ENCODE assay signal across 20 cellular contexts in the genomic region with DNA sequence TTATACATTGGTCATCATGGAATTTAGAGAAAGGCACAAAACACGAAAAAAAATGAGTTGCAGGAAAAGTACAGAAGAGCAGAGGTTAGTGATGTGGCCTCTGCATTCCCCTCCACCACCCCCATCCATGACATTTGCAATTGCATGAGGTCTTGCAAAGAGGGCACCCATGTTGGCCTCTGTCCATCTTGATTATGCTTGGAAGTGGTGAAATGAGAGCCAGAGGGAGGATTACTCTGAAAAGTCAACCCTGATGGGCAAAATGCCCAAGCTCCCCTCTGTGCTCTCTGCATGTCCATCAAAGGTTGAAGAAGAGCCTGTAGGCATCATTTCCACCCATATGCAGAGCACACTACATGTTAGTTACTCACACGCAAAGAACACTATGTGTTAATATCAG.
DNase-seq lines count a peak whose midpoint lies in the region; ATAC-seq and TF ChIP-seq lines count a peak whose summit lies in the region.
"Had no signal": no experiment of that assay in that cellular context is flagged by ENCODE, and none has a peak within 500 bp of the region (broad histone marks: within the 10 kb centered on the region; RNA-seq: fewer than 3 reads in every experiment).

No MANE protein-coding gene starts in this region.

- POLR2A ChIA-PET in activated CD4-positive, alpha-beta memory T cell treated with anti-CD3 and anti-CD28 coated beads, Interleukin-2, amount 10 ng/mL, durations not matched to agents 7 days and 5 days (lab: Charles Lee), result no interaction called here

- no peak for ATAC-seq in GM18519 (IDR thresholded peaks at IDR 0.05; ENCODE audit: low FRiP score, unreplicated experiment)

- H3K36me3 Mint-ChIP-seq in osteocyte (ENCODE audit: unreplicated experiment), result no peaks in the 10 kb centered on the region
- H3K36me3 Mint-ChIP-seq in activated CD4-positive, alpha-beta memory T cell treated with anti-CD3 and anti-CD28 coated beads, Interleukin-2, amount 10 ng/mL, durations not matched to agents 7 days and 5 days (ENCODE audit: low read depth), result no peaks in the 10 kb centered on the region
- H3K36me3 Mint-ChIP-seq: CD4-positive, CD25-positive, alpha-beta regulatory T cell; CD8-positive, alpha-beta memory T cell had no signal

- peak; percentile 33 for DNase-seq in NCI-H1092 treated with DMSO at 0.1 percent for 48 hours (lab: John Stamatoyannopoulos, UW)
- DNase-seq in RPMI7951 (ENCODE audit: low read depth), result peak; percentile 6
- peak; percentile 12 for DNase-seq in brain pericyte (ENCODE audit: low read depth, low spot score)
- DNase-seq in osteocyte (ENCODE audit: extremely low spot score, unreplicated experiment), result peak; percentile 89
- no peak for DNase-seq in activated CD4-positive, alpha-beta memory T cell treated with anti-CD3 and anti-CD28 coated beads, Interleukin-2, amount 10 ng/mL, durations not matched to agents 7 days and 5 days
- DNase-seq in NCI-H2227 treated with DMSO at 0.1 percent for 48 hours (lab: John Stamatoyannopoulos, UW), result no peak
- DNase-seq in superior temporal gyrus (ENCODE audit: extremely low spot score), result no peak
- DNase-seq: ACHN; BE2C; C1 segment of cervical spinal cord; CD4-positive, CD25-positive, alpha-beta regulatory T cell; CD8-positive, alpha-beta memory T cell; COR-L47; DMS 273 treated with DMSO at 0.1 percent for 48 hours; DMS53; GDM1; GOT3; H9; IMR-90 had no signal

- H3K4me3 Mint-ChIP-seq in osteocyte (ENCODE audit: unreplicated experiment), result no peak overlapping the region
- no peak overlapping the region for H3K4me3 Mint-ChIP-seq in activated CD4-positive, alpha-beta memory T cell treated with anti-CD3 and anti-CD28 coated beads, Interleukin-2, amount 10 ng/mL, durations not matched to agents 7 days and 5 days
- H3K4me3 Mint-ChIP-seq: CD4-positive, CD25-positive, alpha-beta regulatory T cell; CD8-positive, alpha-beta memory T cell; H9 had no signal

- no peak for TF ChIP-seq CTCF in osteocyte (IDR thresholded peaks at IDR 0.05)

- CTCF ChIA-PET in activated CD4-positive, alpha-beta memory T cell treated with anti-CD3 and anti-CD28 coated beads, Interleukin-2, amount 10 ng/mL, durations not matched to agents 7 days and 5 days (lab: Charles Lee), result no interaction called here

- peaks cover 10% of the 10 kb centered on the region for H3K27me3 Mint-ChIP-seq in osteocyte (ENCODE audit: unreplicated experiment)
- peaks cover 7% of the 10 kb centered on the region for H3K27me3 Mint-ChIP-seq in activated CD4-positive, alpha-beta memory T cell treated with anti-CD3 and anti-CD28 coated beads, Interleukin-2, amount 10 ng/mL, durations not matched to agents 7 days and 5 days

- H3K27ac Mint-ChIP-seq in osteocyte (ENCODE audit: unreplicated experiment), result peak overlapping the region; percentile 67
- no peak overlapping the region for H3K27ac Mint-ChIP-seq in activated CD4-positive, alpha-beta memory T cell treated with anti-CD3 and anti-CD28 coated beads, Interleukin-2, amount 10 ng/mL, durations not matched to agents 7 days and 5 days
- H3K27ac Mint-ChIP-seq: CD4-positive, CD25-positive, alpha-beta regulatory T cell; CD8-positive, alpha-beta memory T cell; H9 had no signal

- peaks cover 43% of the 10 kb centered on the region for H3K4me1 Mint-ChIP-seq in osteocyte (ENCODE audit: unreplicated experiment)
- no peaks in the 10 kb centered on the region for H3K4me1 Mint-ChIP-seq in activated CD4-positive, alpha-beta memory T cell treated with anti-CD3 and anti-CD28 coated beads, Interleukin-2, amount 10 ng/mL, durations not matched to agents 7 days and 5 days
- H3K4me1 Mint-ChIP-seq: CD4-positive, CD25-positive, alpha-beta regulatory T cell; CD8-positive, alpha-beta memory T cell had no signal

- H3K9me3 Mint-ChIP-seq in osteocyte (ENCODE audit: unreplicated experiment), result no peaks in the 10 kb centered on the region
- no peaks in the 10 kb centered on the region for H3K9me3 Mint-ChIP-seq in activated CD4-positive, alpha-beta memory T cell treated with anti-CD3 and anti-CD28 coated beads, Interleukin-2, amount 10 ng/mL, durations not matched to agents 7 days and 5 days
- H3K9me3 Mint-ChIP-seq: CD4-positive, CD25-positive, alpha-beta regulatory T cell; CD8-positive, alpha-beta memory T cell; H9 had no signal

Comparison
In these comparisons a context has a peak if more than half of its experiments do, and no peak if none do; other contexts are left out.
1. DNase-seq: peak in NCI-H1092 treated with DMSO at 0.1 percent for 48 hours (single experiment), RPMI7951 (single experiment), brain pericyte (single experiment) and osteocyte (single experiment); none in activated CD4-positive, alpha-beta memory T cell treated with anti-CD3 and anti-CD28 coated beads, Interleukin-2, amount 10 ng/mL, durations not matched to agents 7 days and 5 days (single experiment), NCI-H2227 treated with DMSO at 0.1 percent for 48 hours (single experiment) and superior temporal gyrus (single experiment).